ENCODE assay signal across 9 cellular contexts in genomic region chr6:81749704-81750103, GRCh38. TPM values are rescaled to one million over a fixed set of nuclear protein-coding genes. Genes with fewer than 3 reads are reported as not detected.
DNase-seq lines count a peak whose midpoint lies in the region; ATAC-seq and TF ChIP-seq lines count a peak whose summit lies in the region.
"Had no signal": no experiment of that assay in that cellular context is flagged by ENCODE, and none has a peak within 500 bp of the region (broad histone marks: within the 10 kb centered on the region; RNA-seq: fewer than 3 reads in every experiment).

No MANE protein-coding gene starts in this region.

- H3K36me3 ChIP-seq in lung (ENCODE audit: control insufficient read depth in 2 of 2, insufficient read depth in 2 of 2, low read length in 2 of 2) (peaks cover 4 to 7% of the 10 kb centered on the region in 2 donors), tibial artery (peaks cover 0 to 30% (median 24%) of the 10 kb centered on the region in 3 donors)

- DNase-seq in M059J (ENCODE audit: low read depth) (peak; percentile 68), lung (ENCODE audit: low spot score) (no peak), tibial artery (no peak), DMS79 (lab: John Stamatoyannopoulos, UW) (no peak)
- DNase-seq in activated effector memory CD4-positive, alpha-beta T cell treated with Interleukin-2 at 50 U/mL for 16 hours: no peak
- DNase-seq: activated CD4-positive, alpha-beta T cell treated with anti-CD3 and anti-CD28 coated beads, Interleukin-2, amount 50 U/mL, for 48 hours; NCI-H345 had no signal

- H3K4me1 ChIP-seq in lung (ENCODE audit: control insufficient read depth in 2 of 2, insufficient read depth in 2 of 2, low read length in 2 of 2) (peaks cover 2 to 16% of the 10 kb centered on the region in 2 donors), tibial artery (peaks cover 0 to 56% (median 17%) of the 10 kb centered on the region in 4 donors)

- peak overlapping the region; percentile 90 to 98 (median 95) for H3K4me3 Mint-ChIP-seq in brain

- H3K4me3 ChIP-seq in lung: peak overlapping the region; percentile 19
- peak overlapping the region; percentile 69 to 73 for H3K4me3 ChIP-seq in tibial artery

- H3K4me1 Mint-ChIP-seq in brain: peaks cover 42% of the 10 kb centered on the region

- H3K27me3 ChIP-seq in lung (ENCODE audit: control insufficient read depth, insufficient read depth) (no peaks in the 10 kb centered on the region), tibial artery (no peaks in the 10 kb centered on the region)

- WGBS in lung, 2 donors: 26 to 38% methylated on average over 4 of the region's 4 CpGs

- peaks cover 11% of the 10 kb centered on the region for H3K36me3 Mint-ChIP-seq in brain

- H3K27me3 Mint-ChIP-seq in brain: peaks cover 50% of the 10 kb centered on the region

- H3K9me3 ChIP-seq in lung (ENCODE audit: control insufficient read depth in 2 of 2, insufficient read depth in 1 of 2, low read length in 1 of 2) (no peaks in the 10 kb centered on the region), tibial artery (no peaks in the 10 kb centered on the region)

- peaks cover 0 to 7% (median 3%) of the 10 kb centered on the region in 5 experiments for H3K9me3 Mint-ChIP-seq in brain

- intact Hi-C loops in tibial artery (cut with DNase I; ENCODE audit: low total_unique reads): loop anchor here (10.0 kb wide), 4 partner anchors 265 to 1645 kb away; partner anchors contain the start of gene BCKDHB

- TF ChIP-seq CTCF in brain (conservative IDR thresholded peaks at IDR 0.05) (no peak), lung (IDR thresholded peaks at IDR 0.05; ENCODE audit: control extremely low read depth, extremely low read depth) (no peak), tibial artery (IDR thresholded peaks at IDR 0.05) (no peak)

- no peak for ATAC-seq in lung (ENCODE audit: insufficient read depth, low FRiP score)
- no peak for ATAC-seq in GM21367 (IDR thresholded peaks at IDR 0.05; ENCODE audit: unreplicated experiment)

- H3K27ac ChIP-seq in lung (ENCODE audit: low read depth in 1 of 2, low read length in 1 of 2): peak overlapping the region in 1 of 2 donors; percentile 93
- peak overlapping the region; percentile 95 to 98 for H3K27ac ChIP-seq in tibial artery

- H3K27ac Mint-ChIP-seq in brain: peak overlapping the region in 1 of 5 experiments; percentile 99

RNA-seq across cellular contexts. Expression of gene TENT5A, which starts 2.8 kb away (rescaled TPM):
- 64.6 and 97.6 TPM in 2 replicates for total RNA-seq in M059J (2014; rRNA removed; shearing (Covaris generic))
- polyA plus RNA-seq in brain (ENCODE audit: insufficient read depth, low read depth, low replicate concordance): 8.9 TPM
- total RNA-seq in lung: 10 to 100 TPM; 12.0 to 29.8 TPM
- 1 to 10 TPM; 3.7 to 6.1 TPM for polyA plus RNA-seq in lung
